1 cellular context compared by ENCODE assay signal in the genomic region with DNA sequence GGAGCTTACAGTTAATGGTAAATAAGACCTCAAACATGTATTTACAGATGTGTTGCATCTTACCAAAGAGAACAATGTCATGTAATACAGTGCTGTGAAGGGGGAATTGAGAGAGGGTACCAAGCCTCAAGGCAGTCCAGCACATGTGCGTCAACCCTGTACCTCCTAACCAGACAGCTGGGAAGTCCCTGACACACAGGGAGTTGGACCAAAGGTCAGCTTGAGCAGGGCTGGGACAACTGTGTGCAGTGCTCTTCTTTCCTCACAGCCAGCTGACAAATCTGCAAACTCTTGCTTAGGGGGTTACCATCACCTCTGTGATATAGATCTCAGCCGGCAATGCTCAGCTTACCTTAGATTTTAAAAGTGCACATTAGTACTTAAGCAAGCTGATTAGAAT.
TF ChIP-seq lines count a peak whose summit lies in the region.

No MANE protein-coding gene starts in this region.

TF ChIP-seq in HepG2, 621 proteins besides CTCF, POLR2A, EP300 and RAD21 (continued from another document):
- TF ChIP-seq, protein P1, sequence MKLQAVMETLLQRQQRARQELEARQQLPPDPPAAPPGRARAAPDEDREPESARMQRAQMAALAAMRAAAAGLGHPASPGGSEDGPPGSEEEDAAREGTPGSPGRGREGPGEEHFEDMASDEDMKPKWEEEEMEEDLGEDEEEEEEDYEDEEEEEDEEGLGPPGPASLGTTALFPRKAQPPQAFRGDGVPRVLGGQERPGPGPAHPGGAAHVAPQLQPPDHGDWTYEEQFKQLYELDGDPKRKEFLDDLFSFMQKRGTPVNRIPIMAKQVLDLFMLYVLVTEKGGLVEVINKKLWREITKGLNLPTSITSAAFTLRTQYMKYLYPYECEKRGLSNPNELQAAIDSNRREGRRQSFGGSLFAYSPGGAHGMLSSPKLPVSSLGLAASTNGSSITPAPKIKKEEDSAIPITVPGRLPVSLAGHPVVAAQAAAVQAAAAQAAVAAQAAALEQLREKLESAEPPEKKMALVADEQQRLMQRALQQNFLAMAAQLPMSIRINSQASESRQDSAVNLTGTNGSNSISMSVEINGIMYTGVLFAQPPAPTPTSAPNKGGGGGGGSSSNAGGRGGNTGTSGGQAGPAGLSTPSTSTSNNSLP (IDR thresholded peaks at IDR 0.05; ENCODE audit: low read depth, low read length), result no peak
- TF ChIP-seq MAFK (conservative IDR thresholded peaks at IDR 0.05 in 1 of 2, IDR thresholded peaks at IDR 0.05 in 1 of 2; ENCODE audit: low read length in 2 of 2), result no peak
- peak; percentile 47; the same call in 1 of the 2 replicates for TF ChIP-seq MAX (IDR thresholded peaks at IDR 0.05)
- TF ChIP-seq ZNF3 (CRISPR knock-in tag; IDR thresholded peaks at IDR 0.05), result no peak
